ENCODE assay signal across 15 cellular contexts in genomic region chr17:20516986-20517385, GRCh38. TPM values are rescaled to one million over a fixed set of nuclear protein-coding genes. Genes with fewer than 3 reads are reported as not detected.
"Had no signal": no experiment of that assay in that cellular context is flagged by ENCODE, and none has a peak within 500 bp of the region (broad histone marks: within the 10 kb centered on the region; RNA-seq: fewer than 3 reads in every experiment).

No MANE protein-coding gene starts in this region.

RNA-seq across cellular contexts. Expression of gene LGALS9B, which starts 49.6 kb away (rescaled TPM):
- total RNA-seq: activated naive CD4-positive, alpha-beta T cell treated with anti-CD3 and anti-CD28 coated beads for 36 hours; activated naive CD4-positive, alpha-beta T cell treated with anti-CD3 and anti-CD28 coated beads, Interleukin-2, amount 50 U/mL, for 72 hours; activated naive CD8-positive, alpha-beta T cell treated with anti-CD3 and anti-CD28 coated beads for 36 hours; activated T-cell treated with anti-CD3 and anti-CD28 coated beads, Interleukin-2, amount 50 U/mL, for 4 hours; activated T-cell treated with anti-CD3 and anti-CD28 coated beads, Interleukin-2, amount 50 U/mL, for 72 hours; activated T-helper 1 cell treated with anti-CD3 and anti-CD28 coated beads, Interleukin-12 subunit alpha, Interleukin-12 subunit beta, Interleukin-2, Interleukin-4 antibody, amounts not matched to agents 30 ng/mL and 10 ng/mL and 1 ng/mL, durations not matched to agents 14 hours and 24 hours and 36 hours; activated T-helper 17 cell treated with anti-CD3 and anti-CD28 coated beads, Interleukin-2, amount 50 U/mL, for 72 hours; activated T-helper 2 cell treated with anti-CD3 and anti-CD28 coated beads, Interferon-gamma antibody, Interleukin-2, Interleukin-4, amounts not matched to agents 10 μg/mL and 5 μg/mL and 100 μg/mL, durations not matched to agents 14 hours and 24 hours and 36 hours; adrenal gland; ascending aorta; astrocyte; body of pancreas; cardiac muscle cell; cardiac septum; cerebellum had no signal
- polyA plus RNA-seq: cardiac muscle cell had no signal
